ENCODE assay signal across 32 cellular contexts in genomic region chr12:100790558-100790957, GRCh38. TPM values are rescaled to one million over a fixed set of nuclear protein-coding genes. Genes with fewer than 3 reads are reported as not detected.
"Had no signal": no experiment of that assay in that cellular context is flagged by ENCODE, and none has a peak within 500 bp of the region (broad histone marks: within the 10 kb centered on the region; RNA-seq: fewer than 3 reads in every experiment).

No MANE protein-coding gene starts in this region.

- H3K4me1 Mint-ChIP-seq: natural killer cell; stimulated activated memory B cell treated with anti-CD40 and anti-IgM and Interleukin-4, amounts not matched to agents 10 μg/mL and 1 μg/mL and 100 μg/mL, for 72 hours had no signal

- H3K36me3 Mint-ChIP-seq: natural killer cell; neural progenitor cell; stimulated activated memory B cell treated with anti-CD40 and anti-IgM and Interleukin-4, amounts not matched to agents 10 μg/mL and 1 μg/mL and 100 μg/mL, for 72 hours; type B pancreatic cell had no signal

- H3K27ac ChIP-seq: neural progenitor cell, ovary, parathyroid adenoma, psoas muscle, skin epidermis, spleen, suprapubic skin, testis, tibial artery, transverse colon, upper lobe of right lung, uterus had no signal

- H2AFZ ChIP-seq: neural progenitor cell, parathyroid adenoma had no signal

- ATAC-seq: natural killer cell; psoas muscle; right cardiac atrium; sciatic nerve; stimulated activated memory B cell treated with anti-CD40 and anti-IgM and Interleukin-4, amounts not matched to agents 10 μg/mL and 1 μg/mL and 100 μg/mL, for 72 hours; stimulated activated naive CD8-positive, alpha-beta T cell treated with anti-CD3 and anti-CD28 coated beads, Interleukin-15, amount 100 ng/mL, for 72 hours; stimulated activated naive CD8-positive, alpha-beta T cell treated with anti-CD3 and anti-CD28 coated beads, Interleukin-15, Interleukin-2, amounts not matched to agents 100 U/mL and 50 U/mL, for 24 hours; upper lobe of right lung had no signal

- H3K9ac ChIP-seq: neural progenitor cell, parathyroid adenoma had no signal

- H3K79me2 ChIP-seq: parathyroid adenoma had no signal

- H3K9me3 Mint-ChIP-seq: nephron, type B pancreatic cell had no signal

- H3K4me3 ChIP-seq: neural progenitor cell, ovary, psoas muscle, skin epidermis, smooth muscle cell, spleen, suprapubic skin, testis, tibial artery, transverse colon, upper lobe of right lung, uterus had no signal

- H3K27me3 ChIP-seq: neural progenitor cell, ovary, testis, tibial artery, upper lobe of right lung, uterus had no signal

- H3K36me3 ChIP-seq: neural progenitor cell, ovary, spleen, suprapubic skin, tibial artery, transverse colon, upper lobe of right lung, uterus had no signal

- H3K4me3 Mint-ChIP-seq: natural killer cell; nephron; neural progenitor cell; stimulated activated memory B cell treated with anti-CD40 and anti-IgM and Interleukin-4, amounts not matched to agents 10 μg/mL and 1 μg/mL and 100 μg/mL, for 72 hours; stimulated activated naive CD8-positive, alpha-beta T cell treated with anti-CD3 and anti-CD28 coated beads, Interleukin-15, amount 100 ng/mL, for 72 hours; type B pancreatic cell had no signal

- H3K9me3 ChIP-seq: ovary, psoas muscle, spleen, suprapubic skin, testis, tibial artery, transverse colon, upper lobe of right lung, uterus had no signal

- H3K4me2 ChIP-seq: neural progenitor cell, smooth muscle cell had no signal

- DNase-seq: natural killer cell; occipital lobe; ovary; posterior cingulate gyrus; psoas muscle; right cardiac atrium; spleen; stimulated activated CD4-positive, alpha-beta T cell treated with anti-CD3 and anti-CD28 coated beads, Interleukin-12 subunit alpha, Interleukin-12 subunit beta, amount 100 ng/mL, for 4 hours; stimulated activated CD4-positive, alpha-beta T cell treated with anti-CD3 and anti-CD28 coated beads, Interleukin-1b, Interleukin-23, amount 100 ng/mL, for 48 hours; stimulated activated CD4-positive, alpha-beta T cell treated with anti-CD3 and anti-CD28 coated beads, Interleukin-4, amount 100 ng/mL, for 1 hour; stimulated activated CD4-positive, alpha-beta T cell treated with anti-CD3 and anti-CD28 coated beads, Interleukin-4, amount 100 ng/mL, for 4 hours; stimulated activated CD8-positive, alpha-beta memory T cell treated with anti-CD3 and anti-CD28 coated beads, Interleukin-4, amount 100 ng/mL, for 48 hours; stimulated activated naive CD4-positive, alpha-beta T cell; stimulated activated naive CD8-positive, alpha-beta T cell treated with anti-CD3 and anti-CD28 coated beads, Interleukin-15, amount 100 ng/mL, for 72 hours; stimulated activated naive CD8-positive, alpha-beta T cell treated with anti-CD3 and anti-CD28 coated beads, Interleukin-15, Interleukin-2, amounts not matched to agents 100 U/mL and 50 U/mL, for 24 hours; substantia nigra; testis; tibial artery; transverse colon; upper lobe of right lung; uterus had no signal

- H3K27ac Mint-ChIP-seq: natural killer cell; nephron; neural progenitor cell; progenitor cell of endocrine pancreas; stimulated activated memory B cell treated with anti-CD40 and anti-IgM and Interleukin-4, amounts not matched to agents 10 μg/mL and 1 μg/mL and 100 μg/mL, for 72 hours; stimulated activated naive CD8-positive, alpha-beta T cell treated with anti-CD3 and anti-CD28 coated beads, Interleukin-15, amount 100 ng/mL, for 72 hours; type B pancreatic cell had no signal

- H3K4me1 ChIP-seq: parathyroid adenoma, psoas muscle, spleen, suprapubic skin, testis, transverse colon, upper lobe of right lung, uterus had no signal

RNA-seq across cellular contexts. Expression of gene ANO4, which starts 4.0 kb away (rescaled TPM):
- total RNA-seq: natural killer cell, osteoblast had no signal
- polyA plus RNA-seq: spleen had no signal
